9 cellular contexts compared by ENCODE assay signal in the genomic region with DNA sequence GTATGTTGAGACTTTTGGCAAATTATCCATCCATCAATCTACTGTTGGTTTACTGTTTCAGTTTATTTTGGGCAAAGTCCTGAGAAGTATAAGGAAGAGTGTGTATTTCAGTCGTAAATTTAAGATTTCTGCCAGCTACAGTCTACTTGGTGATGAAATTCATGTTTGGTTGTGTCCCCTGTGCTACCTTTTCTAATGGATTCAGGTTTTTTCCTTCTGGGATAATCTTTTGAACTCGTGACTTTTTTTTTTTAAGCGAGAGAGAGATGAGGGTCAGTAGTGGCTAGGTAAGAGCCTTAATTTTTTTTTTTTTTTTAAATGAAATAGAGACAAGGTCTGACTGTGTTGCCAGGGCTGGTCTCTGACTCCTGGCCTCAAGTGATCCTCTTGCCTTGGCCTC. TPM values are rescaled to one million over a fixed set of nuclear protein-coding genes. Genes with fewer than 3 reads are reported as not detected.
A peak's percentile ranks its signal among the peaks of the same experiment; 100 is the strongest.
DNase-seq lines count a peak whose midpoint lies in the region; ATAC-seq, FAIRE-seq and TF ChIP-seq lines count a peak whose summit lies in the region.
"Had no signal": no experiment of that assay in that cellular context is flagged by ENCODE, and none has a peak within 500 bp of the region (broad histone marks: within the 10 kb centered on the region; RNA-seq: fewer than 3 reads in every experiment).

No MANE protein-coding gene starts in this region.

- H3K4me3 ChIP-seq in DOHH2 (ENCODE audit: low read length) (peak overlapping the region; percentile 90), Peyer's patch (peak overlapping the region in 3 of 4 donors; percentile 71 to 91 (median 82)), esophagus (ENCODE audit: low read depth in 1 of 2, low read length in 2 of 2) (peak overlapping the region; percentile 76 to 97), pancreas (peak overlapping the region in 3 of 4 donors; percentile 65 to 89 (median 73))

- H3K4me1 ChIP-seq in DOHH2 (ENCODE audit: control insufficient read depth, low read length) (peaks cover 24% of the 10 kb centered on the region), Peyer's patch (peaks cover 0 to 15% (median 0%) of the 10 kb centered on the region in 4 donors), esophagus (ENCODE audit: control insufficient read depth in 2 of 2, insufficient read depth in 2 of 2, low read length in 1 of 2) (peaks cover 0 to 2% of the 10 kb centered on the region in 2 donors), pancreas (peaks cover 11 to 32% (median 25%) of the 10 kb centered on the region in 3 donors)

- peaks cover 52% of the 10 kb centered on the region for H3K79me2 ChIP-seq in DOHH2 (ENCODE audit: control insufficient read depth, low read length)

- intact Hi-C loops in pancreas (cut with DNase I), result no loop called here

- no peaks in the 10 kb centered on the region for H3K9me2 ChIP-seq in DOHH2 (replicated peaks; ENCODE audit: control insufficient read depth, low read length)

- H3K9me3 ChIP-seq in DOHH2 (ENCODE audit: control insufficient read depth, insufficient read depth, low read length) (no peaks in the 10 kb centered on the region), Peyer's patch (no peaks in the 10 kb centered on the region), esophagus (ENCODE audit: control insufficient read depth in 2 of 2, insufficient read depth in 1 of 2, low read depth in 1 of 2, low read length in 1 of 2) (no peaks in the 10 kb centered on the region), pancreas (no peaks in the 10 kb centered on the region)

- TF ChIP-seq CTCF in DOHH2 (IDR thresholded peaks at IDR 0.05; ENCODE audit: low read depth, low read length, poor library complexity, severe bottlenecking) (no peak), Peyer's patch (IDR thresholded peaks at IDR 0.05) (no peak), pancreas (IDR thresholded peaks at IDR 0.05) (no peak)

- no peak for DNase-seq in Peyer's patch
- no peak for DNase-seq in pancreas
- no peak for DNase-seq in pons (ENCODE audit: low spot score)
- DNase-seq in stimulated activated CD4-positive, alpha-beta T cell treated with anti-CD3 and anti-CD28 coated beads, Interleukin-2, amount 100 ng/mL, for 24 hours, result no peak
- DNase-seq: NCI-H524 treated with DMSO at 0.1 percent for 48 hours had no signal

- H4K20me1 ChIP-seq in DOHH2 (ENCODE audit: control insufficient read depth, insufficient read depth, low read depth, low read length), result no peaks in the 10 kb centered on the region

- H3F3A ChIP-seq in DOHH2 (ENCODE audit: control insufficient read depth, insufficient read depth), result peaks cover 3% of the 10 kb centered on the region; the same call in 1 of the 2 replicates

- H3K36me3 ChIP-seq in DOHH2 (ENCODE audit: control insufficient read depth, low read length) (peaks cover 3% of the 10 kb centered on the region; the same call in 1 of the 2 replicates), Peyer's patch (no peaks in the 10 kb centered on the region), esophagus (ENCODE audit: control insufficient read depth in 2 of 2, insufficient read depth in 2 of 2, low read length in 1 of 2) (no peaks in the 10 kb centered on the region), pancreas (no peaks in the 10 kb centered on the region)

- no peak for TF ChIP-seq POLR2A in Peyer's patch (IDR thresholded peaks at IDR 0.05)

- 41 to 45% methylated on average over 3 of the region's 3 CpGs for WGBS in esophagus, 2 donors
- WGBS in pancreas, 2 donors, result 27 to 41% methylated on average over 3 of the region's 3 CpGs

- H3K27ac ChIP-seq in DOHH2 (ENCODE audit: low read depth, low read length) (0 out of 2 replicates have a peak overlapping the region, but pooled peaks have one; percentile 24), Peyer's patch (peak overlapping the region in 2 of 4 donors; percentile 79 to 85), esophagus (ENCODE audit: low read depth in 2 of 2, low read length in 1 of 2) (no peak overlapping the region), pancreas (peak overlapping the region in 2 of 4 donors; percentile 90 to 94)

- ATAC-seq in pancreas, result no peak
- ATAC-seq in GM18870 (IDR thresholded peaks at IDR 0.05; ENCODE audit: unreplicated experiment), result no peak
- no peak for ATAC-seq in GM18502 (IDR thresholded peaks at IDR 0.05; ENCODE audit: poor library complexity, unreplicated experiment)

- H3K4me2 ChIP-seq in DOHH2 (ENCODE audit: low read length), result peak overlapping the region; percentile 83

- FAIRE-seq in pancreas (lab: Jason Lieb, UNC), result no peak

- H3K27me3 ChIP-seq in DOHH2 (ENCODE audit: control insufficient read depth, low read length) (no peaks in the 10 kb centered on the region), Peyer's patch (no peaks in the 10 kb centered on the region), esophagus (ENCODE audit: control insufficient read depth in 1 of 2, insufficient read depth in 2 of 2, low read length in 2 of 2) (no peaks in the 10 kb centered on the region), pancreas (no peaks in the 10 kb centered on the region)

RNA-seq across cellular contexts. Expression of a gene that starts 0.8 kb away (rescaled TPM):
- under 1 TPM in 1 of 4 donors, not detected in 3; 0.53 TPM for total RNA-seq in Peyer's patch
- 1 to 10 TPM; 2.6 to 5.4 TPM for polyA plus RNA-seq in esophagus
- 1 to 10 TPM in 3 of 6 donors, under 1 TPM in 3; 0.19 to 2.1 (median 0.94) TPM for total RNA-seq in pancreas
- 1 to 10 TPM; 1.4 to 1.7 TPM for polyA plus RNA-seq in pancreas

RNA-seq across cellular contexts. Expression of a gene that starts 1.1 kb away (rescaled TPM):
- total RNA-seq in Peyer's patch (10 to 100 TPM; 12.4 to 23.3 (median 19.0) TPM), pancreas (1 to 10 TPM; 5.1 to 9.0 (median 6.3) TPM)
- polyA plus RNA-seq in esophagus (1 to 10 TPM; 6.9 to 9.1 TPM), pancreas (1 to 10 TPM; 4.3 to 6.6 TPM)
